ENCODE assay signal across 1 cellular context in genomic region chr10:43430919-43431318, GRCh38.
TF ChIP-seq lines count a peak whose summit lies in the region.

No MANE protein-coding gene starts in this region.

TF ChIP-seq in K562, 482 proteins besides CTCF, POLR2A, EP300 and RAD21 (continued from another document):
- 0 out of 2 replicates have a peak, but pooled peaks have one; percentile 37 for TF ChIP-seq ZNF592 (IDR thresholded peaks at IDR 0.05)
- TF ChIP-seq KDM1A (IDR thresholded peaks at IDR 0.05), result peak in 1 of 2 experiments; percentile 27; a peak in 1 of 4 replicates
- TF ChIP-seq EGR1 (conservative IDR thresholded peaks at IDR 0.05), result peak; percentile 67
- TF ChIP-seq NR2C1 (IDR thresholded peaks at IDR 0.05), result peak; percentile 65; the same call in 1 of the 2 replicates
- TF ChIP-seq NR2C1 (tag; IDR thresholded peaks at IDR 0.05), result peak; percentile 47; the same call in 1 of the 2 replicates
- TF ChIP-seq DPF2 (IDR thresholded peaks at IDR 0.05), result 0 out of 2 replicates have a peak, but pooled peaks have one; percentile 10
